Comparison of ENCODE assay signal across 8 cellular contexts in genomic region chr15:40763801-40764765, GRCh38. TPM values are rescaled to one million over a fixed set of nuclear protein-coding genes. Genes with fewer than 3 reads are reported as not detected.
A peak's percentile ranks its signal among the peaks of the same experiment; 100 is the strongest.
DNase-seq lines count a peak whose midpoint lies in the region; ATAC-seq, FAIRE-seq and TF ChIP-seq lines count a peak whose summit lies in the region.

GCHFR (plus strand) TSS chr15:40764068; CDS start chr15:40764181, 113 bp downstream.

- intact Hi-C loops in Calu3 (cut with micrococcal nuclease; ENCODE audit: unreplicated experiment), result no loop called here

- peak; percentile 70 for DNase-seq in Calu3
- peak; percentile 56 for DNase-seq in LHCN-M2 (ENCODE audit: low read depth)
- peak; percentile 36 to 51 (median 46) for DNase-seq in activated CD4-positive, CD25-positive, alpha-beta regulatory T cell (lab: John Stamatoyannopoulos, UW)
- DNase-seq in left lobe of liver (ENCODE audit: low spot score), result peak; percentile 93
- peak; percentile 64 for DNase-seq in stimulated activated CD4-positive, alpha-beta T cell treated with anti-CD3 and anti-CD28 coated beads, Interleukin-4, amount 100 ng/mL, for 24 hours
- no peak for DNase-seq in D721Med (ENCODE audit: insufficient read length, low spot score)

- FAIRE-seq in D721Med (lab: Jason Lieb, UNC), result no peak

- TF ChIP-seq CTCF in Calu3 (IDR thresholded peaks at IDR 0.05; ENCODE audit: unreplicated experiment) (no peak), D721Med (IDR thresholded peaks at IDR 0.05; ENCODE audit: insufficient read depth, missing control alignments) (no peak)

- no TSS peak for BruUV-seq in Calu3 (replicated peaks; lab: Mats Ljungman, UMichigan)

- no peaks in the 10 kb centered on the region for H3K9me3 Mint-ChIP-seq in Calu3 (ENCODE audit: low read depth, unreplicated experiment)

- H3K27me3 Mint-ChIP-seq in Calu3 (ENCODE audit: unreplicated experiment), result no peaks in the 10 kb centered on the region

- H3K27ac Mint-ChIP-seq in Calu3 (ENCODE audit: unreplicated experiment), result no peak within 1 kb of the TSS

- ATAC-seq in GM21360 (IDR thresholded peaks at IDR 0.05; ENCODE audit: unreplicated experiment) (peak; percentile 48), left lobe of liver (peak; percentile 79)

- H3K4me1 Mint-ChIP-seq in Calu3 (ENCODE audit: low read depth, unreplicated experiment), result peaks cover 8% of the 10 kb centered on the region

- H3K4me3 Mint-ChIP-seq in Calu3 (ENCODE audit: low read depth, unreplicated experiment), result peak within 1 kb of the TSS; percentile 60

- CTCF ChIA-PET in Calu3 (lab: Charles Lee), result interaction anchor here (0.6 kb wide), 1 partner anchor 320 kb away, joined by 3 read pairs; no protein-coding TSS in a partner anchor

- peak within 1 kb of the TSS; percentile 47 for H3K27ac ChIP-seq in cingulate gyrus (ENCODE audit: low read depth, low read length)

- peaks cover 12% of the 10 kb centered on the region for H3K36me3 Mint-ChIP-seq in Calu3 (ENCODE audit: insufficient read depth, unreplicated experiment)

RNA-seq across cellular contexts. Expression of gene GCHFR, which starts in this region (rescaled TPM):
- total RNA-seq in Calu3 (2022) (5.6 and 11.6 TPM in 2 replicates), LHCN-M2 (2014; rRNA removed) (4.2 and 4.7 TPM in 2 replicates), left lobe of liver (106 TPM)
- 5.9 TPM for polyA plus RNA-seq in LHCN-M2 (2012)
